In the genomic region with DNA sequence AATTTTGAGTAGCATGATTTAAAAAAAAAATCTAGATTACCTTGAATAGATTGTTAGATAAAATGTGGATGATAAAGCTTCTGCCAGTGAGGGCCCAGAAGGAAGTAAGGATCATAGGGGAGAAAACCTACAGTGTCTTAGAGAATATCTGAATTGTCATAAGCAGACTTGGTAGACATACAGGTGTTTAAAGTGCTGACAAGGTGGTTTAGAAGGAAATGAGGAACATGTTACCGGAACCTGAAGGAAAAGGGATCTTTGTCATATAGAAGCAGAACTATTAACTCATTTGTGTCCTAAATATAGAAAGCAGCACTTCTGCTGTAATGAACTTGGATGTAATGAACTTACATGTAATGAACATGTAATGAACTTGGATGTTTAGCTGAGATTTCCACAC, we compare ENCODE assay signal across 25 cellular contexts.
"Had no signal": no experiment of that assay in that cellular context is flagged by ENCODE, and none has a peak within 500 bp of the region (broad histone marks: within the 10 kb centered on the region; RNA-seq: fewer than 3 reads in every experiment).

No MANE protein-coding gene starts in this region.

- H3K36me3 ChIP-seq: neural progenitor cell, prostate gland had no signal

- H3K4me3 Mint-ChIP-seq: nephron; neural progenitor cell; stimulated activated effector memory CD8-positive, alpha-beta T cell treated with anti-CD3 and anti-CD28 coated beads, Interleukin-12 subunit alpha, Interleukin-12 subunit beta, amount 100 ng/mL, for 72 hours had no signal

- H3K9me3 Mint-ChIP-seq: stimulated activated effector memory CD8-positive, alpha-beta T cell treated with anti-CD3 and anti-CD28 coated beads, Interleukin-12 subunit alpha, Interleukin-12 subunit beta, amount 100 ng/mL, for 72 hours had no signal

- H2AFZ ChIP-seq: hepatocyte, neural progenitor cell had no signal

- H3K4me3 ChIP-seq: coronary artery, esophagus muscularis mucosa, gastroesophageal sphincter, heart left ventricle, hepatocyte, left lung, neural progenitor cell, prostate gland, right atrium auricular region, sigmoid colon, stomach, thyroid gland, vagina had no signal

- DNase-seq: dermis blood vessel endothelial cell; foreskin keratinocyte; heart left ventricle; left cardiac atrium; left lung; nucleus accumbens; sigmoid colon; stimulated activated CD4-positive, alpha-beta T cell treated with anti-CD3 and anti-CD28 coated beads, Interleukin-2, amount 100 ng/mL, for 24 hours; stimulated activated CD4-positive, alpha-beta T cell treated with anti-CD3 and anti-CD28 coated beads, Interleukin-4, amount 100 ng/mL, for 24 hours; stimulated activated naive CD4-positive, alpha-beta T cell treated with Interleukin-2 at 50 U/mL for 16 hours; stomach; thyroid gland; trophoblast cell had no signal

- H3K9ac ChIP-seq: neural progenitor cell had no signal

- H3K79me2 ChIP-seq: hepatocyte had no signal

- H3K4me1 Mint-ChIP-seq: nephron, neural progenitor cell had no signal

- FAIRE-seq: islet of Langerhans had no signal

- H3K27me3 ChIP-seq: esophagus muscularis mucosa, foreskin keratinocyte, gastroesophageal sphincter, heart left ventricle, hepatocyte, left lung, neural progenitor cell, right atrium auricular region, sigmoid colon, stomach, thyroid gland, vagina had no signal

- H3K27ac Mint-ChIP-seq: nephron; neural progenitor cell; stimulated activated effector memory CD8-positive, alpha-beta T cell treated with anti-CD3 and anti-CD28 coated beads, Interleukin-12 subunit alpha, Interleukin-12 subunit beta, amount 100 ng/mL, for 72 hours had no signal

- H3K4me2 ChIP-seq: hepatocyte, neural progenitor cell had no signal

- H3K27ac ChIP-seq: coronary artery, epithelial cell of prostate, esophagus muscularis mucosa, foreskin keratinocyte, gastroesophageal sphincter, heart left ventricle, hepatocyte, left lung, neural progenitor cell, prostate gland, right atrium auricular region, sigmoid colon, stomach, thyroid gland, vagina had no signal

- H3K4me1 ChIP-seq: esophagus muscularis mucosa, foreskin keratinocyte, gastroesophageal sphincter, left lung, neural progenitor cell, prostate gland, right atrium auricular region, sigmoid colon, stomach, thyroid gland, vagina had no signal

- ATAC-seq: foreskin keratinocyte; gastroesophageal sphincter; heart left ventricle; left cardiac atrium; left lung; stimulated activated effector memory CD8-positive, alpha-beta T cell treated with anti-CD3 and anti-CD28 coated beads, Interleukin-12 subunit alpha, Interleukin-12 subunit beta, amount 100 ng/mL, for 72 hours had no signal

- H3K9me3 ChIP-seq: esophagus muscularis mucosa, gastroesophageal sphincter, left lung, prostate gland, sigmoid colon, stomach, thyroid gland, vagina had no signal
